Comparison of ENCODE assay signal across 18 cellular contexts in genomic region chr2:209942936-209943605, GRCh38. TPM values are rescaled to one million over a fixed set of nuclear protein-coding genes. Genes with fewer than 3 reads are reported as not detected.
A peak's percentile ranks its signal among the peaks of the same experiment; 100 is the strongest.
DNase-seq lines count a peak whose midpoint lies in the region; ATAC-seq, FAIRE-seq and TF ChIP-seq lines count a peak whose summit lies in the region.
"Had no signal": no experiment of that assay in that cellular context is flagged by ENCODE, and none has a peak within 500 bp of the region (broad histone marks: within the 10 kb centered on the region; RNA-seq: fewer than 3 reads in every experiment).

No MANE protein-coding gene starts in this region.

- H2AK5ac ChIP-seq in H1 (ENCODE audit: low read depth, low read length): no peak overlapping the region

- H4K8ac ChIP-seq in H1 (ENCODE audit: extremely low read depth, insufficient read depth, low read length): no peak overlapping the region

- H2AFZ ChIP-seq in H1 (ENCODE audit: low read length): 0 out of 2 replicates have a peak overlapping the region, but pooled peaks have one; percentile 21

- peak overlapping the region; percentile 60 to 87 (median 74) for H3K27ac Mint-ChIP-seq in nephron
- H3K27ac Mint-ChIP-seq: CD8-positive, alpha-beta T cell had no signal

- H4K20me1 ChIP-seq in H1 (replicated peaks in 1 of 2; ENCODE audit: control insufficient read depth in 1 of 2, insufficient read depth in 2 of 2, low read length in 2 of 2): no peaks in the 10 kb centered on the region
- H4K20me1 ChIP-seq: BLaER1 had no signal

- H3K27me3 ChIP-seq in A673 (replicated peaks; ENCODE audit: insufficient read depth, low read depth, low read length, poor library complexity) (no peaks in the 10 kb centered on the region), H1 (replicated peaks in 1 of 4; ENCODE audit: control insufficient read depth in 3 of 4, extremely low read depth in 1 of 4, insufficient read depth in 3 of 4, low read length in 3 of 4) (no peaks in the 10 kb centered on the region), uterus (no peaks in the 10 kb centered on the region), gastrocnemius medialis (no peaks in the 10 kb centered on the region)
- H3K27me3 ChIP-seq: BLaER1 had no signal

- H3K14ac ChIP-seq in H1 (ENCODE audit: insufficient read length): no peak overlapping the region

- no peak for FAIRE-seq in H1 (lab: Jason Lieb, UNC)
- FAIRE-seq: G401.6 had no signal

- no TSS peak for BruUV-seq in A673 (replicated peaks; lab: Mats Ljungman, UMichigan)

- no peak overlapping the region for H3K4ac ChIP-seq in H1 (replicated peaks; ENCODE audit: insufficient read length, low read depth, low read length)

- no peak overlapping the region for H4K91ac ChIP-seq in H1 (replicated peaks; ENCODE audit: insufficient read length, low read length)

- H3K4me1 ChIP-seq in A673 (ENCODE audit: insufficient read depth, low read length, poor library complexity, severe bottlenecking) (peaks cover 33% of the 10 kb centered on the region), H1 (replicated peaks in 1 of 4; ENCODE audit: control insufficient read depth in 3 of 4, insufficient read depth in 4 of 4, low read length in 3 of 4) (peaks cover 0 to 4% (median 0%) of the 10 kb centered on the region in 4 experiments; a peak in 1 of 7 replicates), uterus (no peaks in the 10 kb centered on the region), gastrocnemius medialis (no peaks in the 10 kb centered on the region)
- H3K4me1 ChIP-seq: BLaER1 had no signal

- H3K4me3 ChIP-seq in A673 (ENCODE audit: low read depth, low read length, poor library complexity, severe bottlenecking) (no peak overlapping the region), astrocyte of the spinal cord (ENCODE audit: low read depth, low read length) (no peak overlapping the region), H1 (ENCODE audit: extremely low read depth in 1 of 4, insufficient read depth in 2 of 4, low read depth in 3 of 4, low read length in 4 of 4) (no peak overlapping the region), uterus (no peak overlapping the region), gastrocnemius medialis (no peak overlapping the region)
- H3K4me3 ChIP-seq: BLaER1 had no signal

- POLR2A ChIA-PET in A673 (lab: Charles Lee; ENCODE audit: low non-redundant PET): interaction anchor here (0.6 kb wide), 3 partner anchors 17 to 106 kb away, joined by 3 read pairs; no protein-coding TSS in a partner anchor
- POLR2A ChIA-PET in H1 (lab: Charles Lee; ENCODE audit: partially characterized antibody): no interaction called here

- no peaks in the 10 kb centered on the region for H3K79me1 ChIP-seq in H1 (ENCODE audit: low read depth, low read length)

- no peak for ATAC-seq in gastrocnemius medialis
- ATAC-seq: CD8-positive, alpha-beta T cell; Panc1 had no signal

- no peak overlapping the region for H2BK20ac ChIP-seq in H1 (ENCODE audit: low read length)

- no peaks in the 10 kb centered on the region for H3K27me3 Mint-ChIP-seq in nephron (ENCODE audit: low read depth)

- DNase-seq in A673 (ENCODE audit: low spot score) (peak; percentile 95), astrocyte of the spinal cord (ENCODE audit: low read depth, low spot score) (peak; percentile 12), H1 (ENCODE audit: low read depth in 1 of 2, low spot score in 2 of 2) (no peak), NCI-H82 (lab: John Stamatoyannopoulos, UW) (no peak), GM13976 (ENCODE audit: low spot score) (no peak), uterus (no peak), gastrocnemius medialis (no peak)
- DNase-seq: CD8-positive, alpha-beta T cell; DND-41; KG1; NCI-H1048; NCI-H146; NCI-H2081 treated with DMSO at 0.1 percent for 48 hours; NCI-H510A treated with DMSO at 0.1 percent for 48 hours had no signal

- no peaks in the 10 kb centered on the region for H3K79me2 ChIP-seq in H1 (ENCODE audit: control insufficient read depth in 1 of 2, insufficient read depth in 2 of 2, low read length in 2 of 2)

- no peak overlapping the region for H2BK12ac ChIP-seq in H1 (ENCODE audit: low read depth, low read length)

- no peak overlapping the region for H4K5ac ChIP-seq in H1 (ENCODE audit: insufficient read length, low read depth, low read length)

- peak overlapping the region; percentile 87 for H3K27ac ChIP-seq in A673 (ENCODE audit: low read depth, low read length, poor library complexity, severe bottlenecking)
- H3K27ac ChIP-seq in H1 (ENCODE audit: low read depth, low read length): no peak overlapping the region
- H3K27ac ChIP-seq in uterus: no peak overlapping the region
- H3K27ac ChIP-seq in gastrocnemius medialis: no peak overlapping the region
- H3K27ac ChIP-seq: BLaER1 had no signal

- H3K4me3 Mint-ChIP-seq in nephron: peak overlapping the region in 1 of 3 experiments; percentile 40
- H3K4me3 Mint-ChIP-seq: CD8-positive, alpha-beta T cell had no signal

- H3K23ac ChIP-seq in H1 (ENCODE audit: insufficient read length): no peak overlapping the region

- no peak for TF ChIP-seq POLR2A in H1 (IDR thresholded peaks at IDR 0.05; ENCODE audit: control extremely low read depth in 1 of 2, low read depth in 2 of 2, low read length in 2 of 2)
- TF ChIP-seq POLR2A in uterus (IDR thresholded peaks at IDR 0.05): no peak
- TF ChIP-seq POLR2A in gastrocnemius medialis (IDR thresholded peaks at IDR 0.05): no peak

- no peaks in the 10 kb centered on the region for H3K36me3 ChIP-seq in A673 (ENCODE audit: insufficient read depth, low read length, poor library complexity, severe bottlenecking)
- no peaks in the 10 kb centered on the region for H3K36me3 ChIP-seq in H1 (ENCODE audit: control insufficient read depth in 2 of 4, insufficient read depth in 4 of 4, low read length in 3 of 4)
- no peaks in the 10 kb centered on the region for H3K36me3 ChIP-seq in uterus
- H3K36me3 ChIP-seq in gastrocnemius medialis: no peaks in the 10 kb centered on the region
- H3K36me3 ChIP-seq: BLaER1 had no signal

- CTCF ChIA-PET in A673 (lab: Charles Lee): interaction anchor here (0.5 to 2.1 kb wide), 2 partner anchors 18 to 71 kb away, joined by 4 to 6 read pairs; no protein-coding TSS in a partner anchor
- CTCF ChIA-PET in H1 (lab: Charles Lee; ENCODE audit: partially characterized antibody): interaction anchor here (0.7 to 1.2 kb wide), 6 partner anchors 13 to 172 kb away, joined by 3 to 4 read pairs (median 3); no protein-coding TSS in a partner anchor

- no peak overlapping the region for H2BK120ac ChIP-seq in H1 (replicated peaks; ENCODE audit: low read depth, low read length)

- intact Hi-C loops in A673 (cut with micrococcal nuclease; ENCODE audit: unreplicated experiment): no loop called here
- intact Hi-C loops in uterus (cut with DNase I; ENCODE audit: low total_unique reads): no loop called here
- intact Hi-C loops in gastrocnemius medialis (cut with DNase I; ENCODE audit: low total_unique reads): no loop called here

- no peaks in the 10 kb centered on the region for H3K36me3 Mint-ChIP-seq in nephron (ENCODE audit: low read depth)
- H3K36me3 Mint-ChIP-seq: CD8-positive, alpha-beta T cell had no signal

- H3K9me3 ChIP-seq in A673 (ENCODE audit: low read depth, low read length, poor library complexity, severe bottlenecking): no peaks in the 10 kb centered on the region
- no peaks in the 10 kb centered on the region for H3K9me3 ChIP-seq in H1 (ENCODE audit: insufficient read depth in 2 of 2, low read depth in 1 of 2, low read length in 1 of 2)
- no peaks in the 10 kb centered on the region for H3K9me3 ChIP-seq in uterus
- no peaks in the 10 kb centered on the region for H3K9me3 ChIP-seq in gastrocnemius medialis
- H3K9me3 ChIP-seq: BLaER1 had no signal

- no peak overlapping the region for H3K9ac ChIP-seq in H1 (replicated peaks in 1 of 4; ENCODE audit: extremely low read depth in 1 of 4, low read depth in 3 of 4, low read length in 3 of 4)
- H3K9ac ChIP-seq: BLaER1 had no signal

- TF ChIP-seq RAD21 in H1 (IDR thresholded peaks at IDR 0.05 in 1 of 2, conservative IDR thresholded peaks at IDR 0.05 in 1 of 2; ENCODE audit: low read depth in 2 of 2, low read length in 2 of 2): no peak

- no peak overlapping the region for H2BK15ac ChIP-seq in H1 (ENCODE audit: low read length)

- TF ChIP-seq EP300 in H1 (IDR thresholded peaks at IDR 0.05; ENCODE audit: borderline replicate concordance in 1 of 2, low read depth in 2 of 2, low read length in 2 of 2): no peak

- 84% methylated on average over 5 of the region's 5 CpGs; no CpG with 5 or more reads in 1 of the 2 experiments for WGBS in H1 (ENCODE audit: extremely low coverage in 1 of 2, insufficient coverage in 1 of 2, insufficient read length in 1 of 2, insufficient replicate concordance in 2 of 2, low coverage in 1 of 2, low lambda C conversion rate in 2 of 2, missing lambda C conversion rate in 1 of 2), 2 experiments

- H3K23me2 ChIP-seq in H1 (ENCODE audit: low read depth, low read length): no peaks in the 10 kb centered on the region

- no peak overlapping the region for H3K56ac ChIP-seq in H1 (replicated peaks; ENCODE audit: insufficient read length, low read depth, low read length)

- no peaks in the 10 kb centered on the region for H3K9me3 Mint-ChIP-seq in nephron
- H3K9me3 Mint-ChIP-seq: CD8-positive, alpha-beta T cell had no signal

- in situ Hi-C loops in astrocyte of the spinal cord (cut with HindIII; ENCODE audit: low sequenced_read_pairs) (no loop called here), GM13976 (cut with MboI; ENCODE audit: low sequenced_read_pairs, unreplicated experiment) (no loop called here), gastrocnemius medialis (cut with MboI; ENCODE audit: low sequenced_read_pairs in 4 of 4) (no loop called here)

- H3K4me1 Mint-ChIP-seq in nephron: peaks cover 27% of the 10 kb centered on the region

- no peak overlapping the region for H2BK5ac ChIP-seq in H1 (ENCODE audit: low read depth, low read length)

- no peak for TF ChIP-seq CTCF in A673 (conservative IDR thresholded peaks at IDR 0.05; ENCODE audit: low read depth, low read length)
- TF ChIP-seq CTCF in astrocyte of the spinal cord (IDR thresholded peaks at IDR 0.05; ENCODE audit: low read depth, low read length): no peak
- TF ChIP-seq CTCF in H1 (IDR thresholded peaks at IDR 0.05; ENCODE audit: control extremely low read depth in 1 of 3, insufficient read depth in 1 of 3, low read depth in 1 of 3, low read length in 3 of 3): no peak
- TF ChIP-seq CTCF in nephron (IDR thresholded peaks at IDR 0.05; ENCODE audit: unreplicated experiment in 3 of 3): no peak
- TF ChIP-seq CTCF in GM13976 (IDR thresholded peaks at IDR 0.05; ENCODE audit: borderline replicate concordance, control extremely low read depth, extremely low read depth, insufficient read depth, missing control alignments): no peak
- no peak for TF ChIP-seq CTCF in uterus (IDR thresholded peaks at IDR 0.05)
- no peak for TF ChIP-seq CTCF in gastrocnemius medialis (IDR thresholded peaks at IDR 0.05 in 4 of 5, conservative IDR thresholded peaks at IDR 0.05 in 1 of 5)

- no peak overlapping the region for H3K18ac ChIP-seq in H1 (ENCODE audit: extremely low read depth, low read length)

- H3K4me2 ChIP-seq in H1 (ENCODE audit: insufficient read depth in 1 of 2, low read depth in 2 of 2, low read length in 2 of 2): no peak overlapping the region
- H3K4me2 ChIP-seq: BLaER1 had no signal

RNA-seq across cellular contexts. Expression of gene RPE, which starts 59.4 kb away (rescaled TPM):
- total RNA-seq in A673 (2021): 77.4 and 78.5 TPM in 2 replicates
- total RNA-seq in H1 (2021; fragmentation: NEBNext Ultra II Directional; extraction: Animal tissue kit (Norgen Biotek cat#: 25700)): 76.0 and 77.8 TPM in 2 replicates
- polyA plus RNA-seq in H1 (2011; rRNA removed): 95.9 and 102 TPM in 2 replicates
- polyA plus RNA-seq in H1 (2011; cell fraction: cytosol; rRNA removed): 117 TPM
- polyA plus RNA-seq in H1 (2011; cell fraction: nucleus; rRNA removed): 66.6 TPM
- 62.5 to 69.3 TPM (median 68.0 TPM) in 4 replicates for polyA plus RNA-seq in H1 (2012, experiment 1 of 2)
- 4.8 TPM for polyA plus RNA-seq in H1 (2012, experiment 2 of 2)
- polyA plus RNA-seq in H1 (2013, experiment 1 of 2): 31.0 TPM
- polyA plus RNA-seq in H1 (2013, experiment 2 of 2): 29.5 TPM
- 155 and 163 TPM in 2 replicates for polyA minus RNA-seq in H1 (2011; rRNA and poly(A)+ RNA removed)
- polyA minus RNA-seq in H1 (2011; cell fraction: cytosol; rRNA and poly(A)+ RNA removed): 91.7 TPM
- polyA minus RNA-seq in H1 (2011; cell fraction: nucleus; rRNA and poly(A)+ RNA removed): 72.6 TPM
- 100 to 1,000 TPM in 2 of 4 donors, 10 to 100 TPM in 2; 37.1 to 116 (median 82.0) TPM for total RNA-seq in uterus
- total RNA-seq in gastrocnemius medialis: 10 to 100 TPM in 3 of 4 donors, 1 to 10 TPM in 1; 9.2 to 73.5 (median 23.2) TPM

Comparison
In these comparisons a context has a peak if more than half of its experiments do, and no peak if none do; other contexts are left out.
1. DNase-seq: peak in A673 (single experiment) and astrocyte of the spinal cord (single experiment); none in H1 (0 of 2), NCI-H82 (single experiment), GM13976 (single experiment), uterus (0 of 2) and gastrocnemius medialis (0 of 2).